10 cellular contexts compared by ENCODE assay signal in genomic region chr3:108862865-108863798, GRCh38. TPM values are rescaled to one million over a fixed set of nuclear protein-coding genes. Genes with fewer than 3 reads are reported as not detected.
A peak's percentile ranks its signal among the peaks of the same experiment; 100 is the strongest.
DNase-seq lines count a peak whose midpoint lies in the region; ATAC-seq, FAIRE-seq and TF ChIP-seq lines count a peak whose summit lies in the region.
"Had no signal": no experiment of that assay in that cellular context is flagged by ENCODE, and none has a peak within 500 bp of the region (broad histone marks: within the 10 kb centered on the region; RNA-seq: fewer than 3 reads in every experiment).

No MANE protein-coding gene starts in this region.

- peak overlapping the region; percentile 45 for H3K4me3 Mint-ChIP-seq in T-helper 2 cell treated with Interferon-gamma antibody and Interleukin-4, amounts not matched to agents 5 μg/mL and 100 μg/mL, for 36 hours
- H3K4me3 Mint-ChIP-seq in endothelial cell (ENCODE audit: unreplicated experiment): no peak overlapping the region

- TF ChIP-seq CTCF in fibroblast of the aortic adventitia (IDR thresholded peaks at IDR 0.05; ENCODE audit: insufficient read depth, low read length): no peak
- TF ChIP-seq CTCF in endothelial cell (IDR thresholded peaks at IDR 0.05; ENCODE audit: unreplicated experiment): no peak

- DNase-seq in Caki2 (ENCODE audit: low read depth) (peak; percentile 71), HCEC 1CT (peak; percentile 87), fibroblast of the aortic adventitia (ENCODE audit: low read depth) (peak; percentile 69), NCI-H345 (lab: John Stamatoyannopoulos, UW) (no peak), GM19239 (ENCODE audit: insufficient read length, low spot score) (no peak), endothelial cell (ENCODE audit: low spot score) (no peak)
- DNase-seq in T-helper 2 cell treated with Interferon-gamma antibody and Interleukin-4, amounts not matched to agents 5 μg/mL and 100 μg/mL, for 36 hours (ENCODE audit: low spot score): no peak
- DNase-seq: glutamatergic neuron had no signal

- no peak overlapping the region for H3K4me3 ChIP-seq in fibroblast of the aortic adventitia (ENCODE audit: low read depth, low read length)
- H3K4me3 ChIP-seq: Peyer's patch had no signal

- no peaks in the 10 kb centered on the region for H3K27me3 Mint-ChIP-seq in T-helper 2 cell treated with Interferon-gamma antibody and Interleukin-4, amounts not matched to agents 5 μg/mL and 100 μg/mL, for 36 hours (ENCODE audit: low read depth)
- H3K27me3 Mint-ChIP-seq in endothelial cell (ENCODE audit: unreplicated experiment): no peaks in the 10 kb centered on the region

- H3K9me3 Mint-ChIP-seq in T-helper 2 cell treated with Interferon-gamma antibody and Interleukin-4, amounts not matched to agents 5 μg/mL and 100 μg/mL, for 36 hours: peaks cover 4% of the 10 kb centered on the region
- no peaks in the 10 kb centered on the region for H3K9me3 Mint-ChIP-seq in endothelial cell (ENCODE audit: unreplicated experiment)

- ATAC-seq in GM19397 (IDR thresholded peaks at IDR 0.05; ENCODE audit: unreplicated experiment): no peak

- in situ Hi-C loops in Caki2 (cut with HindIII; ENCODE audit: low pct_unique_long_range_greater_than_20kb, low sequenced_read_pairs): no loop called here

- H3K27ac Mint-ChIP-seq in T-helper 2 cell treated with Interferon-gamma antibody and Interleukin-4, amounts not matched to agents 5 μg/mL and 100 μg/mL, for 36 hours: peak overlapping the region; percentile 80
- no peak overlapping the region for H3K27ac Mint-ChIP-seq in endothelial cell (ENCODE audit: unreplicated experiment)

- peaks cover 66% of the 10 kb centered on the region for H3K36me3 Mint-ChIP-seq in T-helper 2 cell treated with Interferon-gamma antibody and Interleukin-4, amounts not matched to agents 5 μg/mL and 100 μg/mL, for 36 hours (ENCODE audit: low read depth)
- H3K36me3 Mint-ChIP-seq in endothelial cell (ENCODE audit: low read depth, unreplicated experiment): no peaks in the 10 kb centered on the region

- H3K4me1 Mint-ChIP-seq in T-helper 2 cell treated with Interferon-gamma antibody and Interleukin-4, amounts not matched to agents 5 μg/mL and 100 μg/mL, for 36 hours (ENCODE audit: low read depth): peaks cover 35% of the 10 kb centered on the region
- no peaks in the 10 kb centered on the region for H3K4me1 Mint-ChIP-seq in endothelial cell (ENCODE audit: unreplicated experiment)

- FAIRE-seq in GM19239 (lab: Jason Lieb, UNC): no peak

RNA-seq across cellular contexts. Expression of gene TRAT1, which starts 40.5 kb away (rescaled TPM):
- total RNA-seq in Caki2 (2014; rRNA removed; shearing (Covaris generic); ENCODE audit: low replicate concordance): not detected in 2 replicates
- not detected in 2 replicates for total RNA-seq in fibroblast of the aortic adventitia (ENCODE audit: low replicate concordance)
- 0.51 TPM for total RNA-seq in endothelial cell (ENCODE audit: unreplicated experiment)

Comparison
In these comparisons a context has a peak if more than half of its experiments do, and no peak if none do; other contexts are left out.
1. DNase-seq: peak in Caki2 (single experiment), HCEC 1CT (single experiment) and fibroblast of the aortic adventitia (single experiment); none in T-helper 2 cell treated with Interferon-gamma antibody and Interleukin-4, amounts not matched to agents 5 μg/mL and 100 μg/mL, for 36 hours (single experiment), NCI-H345 (single experiment), GM19239 (single experiment) and endothelial cell (single experiment).